Comparison of ENCODE assay signal across 30 cellular contexts in the genomic region with DNA sequence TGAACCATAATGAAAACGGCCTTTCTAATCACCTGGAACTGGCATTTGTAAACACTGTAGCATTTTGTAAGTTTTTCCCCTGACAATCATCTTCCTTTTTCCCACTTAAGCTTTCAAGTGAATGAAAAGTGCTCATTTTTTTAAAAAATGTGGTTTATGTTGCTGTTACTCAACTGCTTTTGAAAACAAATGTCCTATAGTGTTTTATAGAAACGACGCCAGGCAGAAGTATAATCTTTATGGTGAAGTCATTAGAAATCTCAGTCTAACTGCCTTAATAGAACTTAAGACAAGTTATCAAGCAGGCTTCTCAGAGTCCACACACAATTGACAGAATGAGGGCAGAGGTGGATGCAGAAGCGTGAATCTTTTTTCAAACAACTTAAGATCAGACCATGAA.
"Had no signal": no experiment of that assay in that cellular context is flagged by ENCODE, and none has a peak within 500 bp of the region (broad histone marks: within the 10 kb centered on the region; RNA-seq: fewer than 3 reads in every experiment).

No MANE protein-coding gene starts in this region.

- DNase-seq: activated CD4-positive, alpha-beta memory T cell treated with anti-CD3 and anti-CD28 coated beads for 36 hours; activated CD4-positive, alpha-beta T cell treated with anti-CD3 and anti-CD28 coated beads for 36 hours; activated CD4-positive, alpha-beta T cell treated with anti-CD3 and anti-CD28 coated beads, Interleukin-2, amount 10 ng/mL, durations not matched to agents 24 days and 14 days; activated CD4-positive, CD25-positive, alpha-beta regulatory T cell; activated CD4-positive, CD25-positive, alpha-beta regulatory T cell treated with anti-CD3 and anti-CD28 coated beads, Interleukin-2, amount 50 U/mL, for 72 hours; activated CD8-positive, alpha-beta memory T cell treated with anti-CD3 and anti-CD28 coated beads, Interleukin-2, amount 10 ng/mL, durations not matched to agents 7 days and 5 days; activated CD8-positive, alpha-beta memory T cell treated with anti-CD3 and anti-CD28 coated beads, Interleukin-2, amount 50 U/mL, for 4 hours; activated CD8-positive, alpha-beta T cell treated with anti-CD3 and anti-CD28 coated beads, Interleukin-2, amount 10 ng/mL, durations not matched to agents 7 days and 5 days; activated gamma-delta T cell; activated naive CD4-positive, alpha-beta T cell; activated naive CD4-positive, alpha-beta T cell treated with anti-CD3 and anti-CD28 coated beads, Interleukin-2, amount 50 U/mL, for 16 hours; activated T-cell treated with anti-CD3 and anti-CD28 coated beads, Interleukin-2, amount 50 U/mL, for 24 hours; activated T-cell treated with anti-CD3 and anti-CD28 coated beads, Interleukin-2, amount 50 U/mL, for 72 hours; amniotic stem cell; anterior cingulate cortex; brain microvascular endothelial cell; cortex of kidney; dermis blood vessel endothelial cell; effector CD4-positive, alpha-beta T cell; effector memory CD8-positive, alpha-beta T cell; erythroblast; foreskin keratinocyte; heart right ventricle; T-helper 1 cell; T-helper 17 cell; T1000 had no signal

- H3K9me3 ChIP-seq: esophagus muscularis mucosa, gastroesophageal sphincter, heart right ventricle had no signal

- H3K9me3 Mint-ChIP-seq: activated CD4-positive, alpha-beta memory T cell treated with anti-CD3 and anti-CD28 coated beads for 36 hours; activated CD4-positive, alpha-beta T cell treated with anti-CD3 and anti-CD28 coated beads, Interleukin-2, amount 10 ng/mL, durations not matched to agents 24 days and 14 days; activated T-cell treated with anti-CD3 and anti-CD28 coated beads, Interleukin-2, amount 50 U/mL, for 24 hours; activated T-cell treated with anti-CD3 and anti-CD28 coated beads, Interleukin-2, amount 50 U/mL, for 72 hours; effector memory CD8-positive, alpha-beta T cell; T-helper 2 cell treated with Interferon-gamma antibody and Interleukin-4, amounts not matched to agents 5 μg/mL and 100 μg/mL, for 36 hours had no signal

- H3K27me3 ChIP-seq: brain microvascular endothelial cell, esophagus muscularis mucosa, foreskin keratinocyte, gastroesophageal sphincter, heart right ventricle had no signal

- H3K4me1 ChIP-seq: esophagus muscularis mucosa, gastroesophageal sphincter, heart right ventricle had no signal

- H3K4me3 Mint-ChIP-seq: activated CD4-positive, alpha-beta memory T cell treated with anti-CD3 and anti-CD28 coated beads for 36 hours; activated CD4-positive, alpha-beta T cell treated with anti-CD3 and anti-CD28 coated beads for 36 hours; activated CD4-positive, alpha-beta T cell treated with anti-CD3 and anti-CD28 coated beads, Interleukin-2, amount 10 ng/mL, durations not matched to agents 24 days and 14 days; activated CD8-positive, alpha-beta memory T cell treated with anti-CD3 and anti-CD28 coated beads, Interleukin-2, amount 10 ng/mL, durations not matched to agents 7 days and 5 days; activated CD8-positive, alpha-beta T cell treated with anti-CD3 and anti-CD28 coated beads, Interleukin-2, amount 10 ng/mL, durations not matched to agents 7 days and 5 days; activated naive CD8-positive, alpha-beta T cell; activated T-cell treated with anti-CD3 and anti-CD28 coated beads, Interleukin-2, amount 50 U/mL, for 24 hours; activated T-cell treated with anti-CD3 and anti-CD28 coated beads, Interleukin-2, amount 50 U/mL, for 72 hours; effector memory CD8-positive, alpha-beta T cell; T-helper 17 cell; T-helper 2 cell treated with Interferon-gamma antibody and Interleukin-4, amounts not matched to agents 5 μg/mL and 100 μg/mL, for 36 hours had no signal

- ATAC-seq: activated CD4-positive, alpha-beta T cell treated with anti-CD3 and anti-CD28 coated beads for 36 hours; activated CD8-positive, alpha-beta memory T cell treated with anti-CD3 and anti-CD28 coated beads, Interleukin-2, amount 10 ng/mL, durations not matched to agents 7 days and 5 days; activated CD8-positive, alpha-beta T cell treated with anti-CD3 and anti-CD28 coated beads, Interleukin-2, amount 10 ng/mL, durations not matched to agents 7 days and 5 days; activated T-cell treated with anti-CD3 and anti-CD28 coated beads, Interleukin-2, amount 50 U/mL, for 72 hours; effector memory CD8-positive, alpha-beta T cell; foreskin keratinocyte; gastroesophageal sphincter; heart right ventricle; T-helper 17 cell had no signal

- H3K27ac Mint-ChIP-seq: activated CD4-positive, alpha-beta memory T cell treated with anti-CD3 and anti-CD28 coated beads for 36 hours; activated CD4-positive, alpha-beta T cell treated with anti-CD3 and anti-CD28 coated beads for 36 hours; activated CD4-positive, alpha-beta T cell treated with anti-CD3 and anti-CD28 coated beads, Interleukin-2, amount 10 ng/mL, durations not matched to agents 24 days and 14 days; activated CD8-positive, alpha-beta memory T cell treated with anti-CD3 and anti-CD28 coated beads, Interleukin-2, amount 10 ng/mL, durations not matched to agents 7 days and 5 days; activated CD8-positive, alpha-beta T cell treated with anti-CD3 and anti-CD28 coated beads, Interleukin-2, amount 10 ng/mL, durations not matched to agents 7 days and 5 days; activated naive CD8-positive, alpha-beta T cell; activated T-cell treated with anti-CD3 and anti-CD28 coated beads, Interleukin-2, amount 50 U/mL, for 24 hours; activated T-cell treated with anti-CD3 and anti-CD28 coated beads, Interleukin-2, amount 50 U/mL, for 72 hours; T-helper 17 cell; T-helper 2 cell treated with Interferon-gamma antibody and Interleukin-4, amounts not matched to agents 5 μg/mL and 100 μg/mL, for 36 hours had no signal

- H3K27me3 Mint-ChIP-seq: activated CD4-positive, alpha-beta memory T cell treated with anti-CD3 and anti-CD28 coated beads for 36 hours; activated CD4-positive, alpha-beta T cell treated with anti-CD3 and anti-CD28 coated beads for 36 hours; activated CD4-positive, alpha-beta T cell treated with anti-CD3 and anti-CD28 coated beads, Interleukin-2, amount 10 ng/mL, durations not matched to agents 24 days and 14 days; activated CD8-positive, alpha-beta memory T cell treated with anti-CD3 and anti-CD28 coated beads, Interleukin-2, amount 10 ng/mL, durations not matched to agents 7 days and 5 days; activated naive CD8-positive, alpha-beta T cell; activated T-cell treated with anti-CD3 and anti-CD28 coated beads, Interleukin-2, amount 50 U/mL, for 24 hours; effector memory CD8-positive, alpha-beta T cell; T-helper 17 cell had no signal

- H3K4me1 Mint-ChIP-seq: activated CD4-positive, alpha-beta T cell treated with anti-CD3 and anti-CD28 coated beads for 36 hours had no signal

- H3K4me3 ChIP-seq: esophagus muscularis mucosa, gastroesophageal sphincter, heart right ventricle had no signal
